In the genomic region with DNA sequence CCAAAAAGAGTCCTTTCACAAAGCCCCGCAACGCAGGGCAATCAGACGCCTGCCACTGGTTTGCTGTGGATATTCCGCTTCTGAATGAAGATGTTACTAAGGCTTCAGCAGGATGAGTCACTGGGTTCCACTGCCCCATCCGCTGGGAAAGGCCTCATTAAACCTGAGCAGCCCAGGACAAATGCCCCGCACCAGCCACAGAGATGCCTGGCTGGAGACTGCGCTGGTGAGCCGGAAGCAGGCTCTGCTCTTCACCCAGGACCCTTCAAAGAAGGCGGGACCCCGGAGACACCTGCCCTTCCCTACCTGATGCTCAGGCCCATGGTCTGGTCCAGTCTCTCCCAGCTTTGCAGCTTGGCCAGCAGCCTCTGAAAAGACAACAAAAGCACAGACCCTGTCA, we compare ENCODE assay signal across 23 cellular contexts. TPM values are rescaled to one million over a fixed set of nuclear protein-coding genes. Genes with fewer than 3 reads are reported as not detected.
A peak's percentile ranks its signal among the peaks of the same experiment; 100 is the strongest.
DNase-seq lines count a peak whose midpoint lies in the region; ATAC-seq, FAIRE-seq and TF ChIP-seq lines count a peak whose summit lies in the region.
"Had no signal": no experiment of that assay in that cellular context is flagged by ENCODE, and none has a peak within 500 bp of the region (broad histone marks: within the 10 kb centered on the region; RNA-seq: fewer than 3 reads in every experiment).

No MANE protein-coding gene starts in this region.

- no peak for ATAC-seq in activated T-helper 17 cell treated with anti-CD3 and anti-CD28 coated beads, Interleukin-2, amount 50 U/mL, for 72 hours (replicated peaks)
- ATAC-seq in lower lobe of right lung (no peak), upper lobe of right lung (no peak)
- ATAC-seq: Panc1 had no signal

- no peaks in the 10 kb centered on the region for H3K9me3 ChIP-seq in right atrium auricular region
- no peaks in the 10 kb centered on the region for H3K9me3 ChIP-seq in lower lobe of right lung
- H3K9me3 ChIP-seq in upper lobe of right lung, result no peaks in the 10 kb centered on the region
- H3K9me3 ChIP-seq: BLaER1 had no signal

- H3K4me1 ChIP-seq in right atrium auricular region (peaks cover 0 to 11% of the 10 kb centered on the region in 2 donors), lower lobe of right lung (no peaks in the 10 kb centered on the region), upper lobe of right lung (no peaks in the 10 kb centered on the region)
- H3K4me1 ChIP-seq: SJSA1 had no signal

- CTCF ChIA-PET in HEK293T (lab: Yijun Ruan, JAX), result no interaction called here

- TF ChIP-seq CTCF in right atrium auricular region (IDR thresholded peaks at IDR 0.05) (no peak), lower lobe of right lung (IDR thresholded peaks at IDR 0.05) (no peak), upper lobe of right lung (IDR thresholded peaks at IDR 0.05) (no peak)

- H3K4me3 Mint-ChIP-seq in activated T-helper 17 cell treated with anti-CD3 and anti-CD28 coated beads, Interleukin-2, amount 50 U/mL, for 72 hours, result no peak overlapping the region
- H3K4me3 Mint-ChIP-seq: CD4-positive, CD25-positive, alpha-beta regulatory T cell; IgD-negative memory B cell had no signal

- peaks cover 9% of the 10 kb centered on the region for H3K4me1 Mint-ChIP-seq in activated T-helper 17 cell treated with anti-CD3 and anti-CD28 coated beads, Interleukin-2, amount 50 U/mL, for 72 hours

- H3K36me3 ChIP-seq in right atrium auricular region (peaks cover 52% of the 10 kb centered on the region), lower lobe of right lung (peaks cover 77% of the 10 kb centered on the region), upper lobe of right lung (peaks cover 72% of the 10 kb centered on the region)

- H3K27me3 ChIP-seq in right atrium auricular region, result no peaks in the 10 kb centered on the region
- H3K27me3 ChIP-seq in lower lobe of right lung (ENCODE audit: low read depth), result no peaks in the 10 kb centered on the region
- no peaks in the 10 kb centered on the region for H3K27me3 ChIP-seq in upper lobe of right lung
- H3K27me3 ChIP-seq: BLaER1, SJSA1 had no signal

- DNase-seq in right atrium auricular region (ENCODE audit: low spot score) (no peak), cardiac septum (ENCODE audit: low spot score) (no peak), lower lobe of right lung (peak; percentile 21), upper lobe of right lung (peak; percentile 42), HEK293T (ENCODE audit: extremely low spot score) (no peak), NCI-H2081 treated with DMSO at 0.1 percent for 48 hours (lab: John Stamatoyannopoulos, UW) (no peak), RCC 7860 (ENCODE audit: low spot score) (no peak)
- DNase-seq: CD4-positive, CD25-positive, alpha-beta regulatory T cell; DMS153; DND-41; HCEC 1CT; MM.1S; NCI-H2029; NCI-H2227 treated with DMSO at 0.1 percent for 48 hours; NCI-H526 treated with DMSO at 0.1 percent for 48 hours had no signal

- intact Hi-C loops in cardiac septum (cut with DNase I) (loop anchor here (5.0 kb wide), 2 partner anchors 401 to 636 kb away; no protein-coding TSS in a partner anchor), lower lobe of right lung (cut with DNase I) (no loop called here), upper lobe of right lung (cut with DNase I) (no loop called here)

- H3K27ac Mint-ChIP-seq in activated T-helper 17 cell treated with anti-CD3 and anti-CD28 coated beads, Interleukin-2, amount 50 U/mL, for 72 hours, result peak overlapping the region; percentile 7
- H3K27ac Mint-ChIP-seq: CD4-positive, CD25-positive, alpha-beta regulatory T cell; IgD-negative memory B cell had no signal

- POLR2A ChIA-PET in HEK293T (lab: Yijun Ruan, JAX), result no interaction called here

- peak overlapping the region; percentile 77 to 98 for H3K27ac ChIP-seq in right atrium auricular region
- H3K27ac ChIP-seq in lower lobe of right lung, result no peak overlapping the region
- H3K27ac ChIP-seq in upper lobe of right lung, result no peak overlapping the region
- H3K27ac ChIP-seq: KMS-11, SJSA1 had no signal

- H3K36me3 Mint-ChIP-seq in activated T-helper 17 cell treated with anti-CD3 and anti-CD28 coated beads, Interleukin-2, amount 50 U/mL, for 72 hours (ENCODE audit: low read depth), result peaks cover 64% of the 10 kb centered on the region

- FAIRE-seq in RCC 7860 (lab: Jason Lieb, UNC), result no peak
- FAIRE-seq: GM18507, H1 had no signal

- no peak overlapping the region for H3K4me3 ChIP-seq in right atrium auricular region
- H3K4me3 ChIP-seq in lower lobe of right lung, result no peak overlapping the region
- no peak overlapping the region for H3K4me3 ChIP-seq in upper lobe of right lung
- H3K4me3 ChIP-seq: BLaER1, SJSA1 had no signal

- H3K9me3 Mint-ChIP-seq in activated T-helper 17 cell treated with anti-CD3 and anti-CD28 coated beads, Interleukin-2, amount 50 U/mL, for 72 hours, result no peaks in the 10 kb centered on the region
- H3K9me3 Mint-ChIP-seq: CD4-positive, CD25-positive, alpha-beta regulatory T cell; IgD-negative memory B cell had no signal

- no peaks in the 10 kb centered on the region for H3K27me3 Mint-ChIP-seq in activated T-helper 17 cell treated with anti-CD3 and anti-CD28 coated beads, Interleukin-2, amount 50 U/mL, for 72 hours
- H3K27me3 Mint-ChIP-seq: CD4-positive, CD25-positive, alpha-beta regulatory T cell; IgD-negative memory B cell had no signal

TF ChIP-seq in HEK293T, 16 proteins besides CTCF, POLR2A, EP300 and RAD21:
- TF ChIP-seq TARDBP (IDR thresholded peaks at IDR 0.05) (no peak), ZNF384 (IDR thresholded peaks at IDR 0.05) (no peak), FOXK2 (IDR thresholded peaks at IDR 0.05) (no peak), ARNT (IDR thresholded peaks at IDR 0.05) (no peak), L3MBTL2 (conservative IDR thresholded peaks at IDR 0.05) (no peak), BHLHE40 (IDR thresholded peaks at IDR 0.05; ENCODE audit: borderline replicate concordance) (no peak)
TF ChIP-seq in HEK293T: peak in this region for 0.

RNA-seq across cellular contexts. Expression of a gene that starts 19.8 kb away (rescaled TPM):
- total RNA-seq in right atrium auricular region (10 to 100 TPM; 13.3 to 31.9 TPM), cardiac septum (13.5 TPM), lower lobe of right lung (44.5 TPM), upper lobe of right lung (48.4 TPM)
- 10 to 100 TPM; 46.7 to 66.0 TPM for total RNA-seq in activated T-helper 17 cell treated with anti-CD3 and anti-CD28 coated beads, Interleukin-2, amount 50 U/mL, for 72 hours

RNA-seq across cellular contexts. Expression of a gene that starts 29.1 kb away (rescaled TPM):
- 10 to 100 TPM; 13.2 to 13.7 TPM for total RNA-seq in right atrium auricular region
- total RNA-seq in cardiac septum, result 15.6 TPM
- 10 to 100 TPM; 20.9 to 40.2 TPM for total RNA-seq in activated T-helper 17 cell treated with anti-CD3 and anti-CD28 coated beads, Interleukin-2, amount 50 U/mL, for 72 hours
- total RNA-seq in lower lobe of right lung, result 22.6 TPM
- total RNA-seq in upper lobe of right lung, result 23.7 TPM

RNA-seq across cellular contexts. Expression of a gene that starts 29.1 kb away (rescaled TPM):
- total RNA-seq in right atrium auricular region (10 to 100 TPM; 12.2 to 14.2 TPM), cardiac septum (9.6 TPM), lower lobe of right lung (10.2 TPM), upper lobe of right lung (13.2 TPM)
- 10 to 100 TPM; 64.5 to 71.9 TPM for total RNA-seq in activated T-helper 17 cell treated with anti-CD3 and anti-CD28 coated beads, Interleukin-2, amount 50 U/mL, for 72 hours

Comparison
In these comparisons a context has a peak if more than half of its experiments do, and no peak if none do; other contexts are left out.
1. DNase-seq: peak in lower lobe of right lung (single experiment) and upper lobe of right lung (single experiment); none in right atrium auricular region (single experiment), cardiac septum (single experiment), HEK293T (single experiment), NCI-H2081 treated with DMSO at 0.1 percent for 48 hours (single experiment) and RCC 7860 (single experiment).
2. H3K27ac ChIP-seq: peak in right atrium auricular region (2 of 2); none in lower lobe of right lung (single experiment) and upper lobe of right lung (single experiment).